1 cellular context compared by ENCODE assay signal in genomic region chr13:30616927-30617314, GRCh38.
TF ChIP-seq lines count a peak whose summit lies in the region.

No MANE protein-coding gene starts in this region.

TF ChIP-seq in HepG2, 621 proteins besides CTCF, POLR2A, EP300 and RAD21 (continued from another document and continues in another):
- TF ChIP-seq NR2F1 (CRISPR knock-in tag; IDR thresholded peaks at IDR 0.05) (no peak), TFAP4 (IDR thresholded peaks at IDR 0.05; ENCODE audit: borderline replicate concordance, low read depth) (peak; percentile 17; the same call in 1 of the 2 replicates), ZNF331 (CRISPR knock-in tag; IDR thresholded peaks at IDR 0.05) (0 out of 2 replicates have a peak, but pooled peaks have one; percentile 35), SATB2 (CRISPR knock-in tag; IDR thresholded peaks at IDR 0.05) (no peak), POLR2AphosphoS5 (IDR thresholded peaks at IDR 0.05; ENCODE audit: low read depth, low read length) (peak; percentile 76), SIN3A (IDR thresholded peaks at IDR 0.05; ENCODE audit: borderline replicate concordance, low read depth, low read length) (no peak), ZC3H4 (CRISPR knock-in tag; IDR thresholded peaks at IDR 0.05; ENCODE audit: borderline replicate concordance) (peak; percentile 95), NPAS2 (CRISPR knock-in tag; IDR thresholded peaks at IDR 0.05; ENCODE audit: borderline replicate concordance) (no peak), ZNF597 (CRISPR knock-in tag; IDR thresholded peaks at IDR 0.05) (no peak), XBP1 (CRISPR knock-in tag; IDR thresholded peaks at IDR 0.05) (0 out of 2 replicates have a peak, but pooled peaks have one; percentile 20), ZNF142 (CRISPR knock-in tag; IDR thresholded peaks at IDR 0.05) (no peak), POLR2G (IDR thresholded peaks at IDR 0.05; ENCODE audit: low read depth, low read length) (peak; percentile 94), MIXL1 (CRISPR knock-in tag; IDR thresholded peaks at IDR 0.05) (0 out of 2 replicates have a peak, but pooled peaks have one; percentile 48), RCOR2 (CRISPR knock-in tag; IDR thresholded peaks at IDR 0.05) (peak; percentile 6; the same call in 1 of the 2 replicates), SOX13 (IDR thresholded peaks at IDR 0.05) (no peak), SOX13 (CRISPR knock-in tag; conservative IDR thresholded peaks at IDR 0.05 in 1 of 2, IDR thresholded peaks at IDR 0.05 in 1 of 2) (no peak), PRDM10 (CRISPR knock-in tag; IDR thresholded peaks at IDR 0.05; ENCODE audit: low read depth) (peak; percentile 5; the same call in 1 of the 2 replicates), ZNF143 (CRISPR knock-in tag; IDR thresholded peaks at IDR 0.05) (no peak), ETS1 (CRISPR knock-in tag; IDR thresholded peaks at IDR 0.05) (0 out of 2 replicates have a peak, but pooled peaks have one; percentile 3), ZFP82 (CRISPR knock-in tag; IDR thresholded peaks at IDR 0.05; ENCODE audit: borderline replicate concordance) (no peak; the same call in 1 of the 2 replicates), ARID2 (CRISPR knock-in tag; IDR thresholded peaks at IDR 0.05; ENCODE audit: borderline replicate concordance) (no peak), ZNF710 (CRISPR knock-in tag; IDR thresholded peaks at IDR 0.05; ENCODE audit: borderline replicate concordance) (0 out of 2 replicates have a peak, but pooled peaks have one; percentile 7), SAP130 (CRISPR knock-in tag; IDR thresholded peaks at IDR 0.05; ENCODE audit: low read depth) (peak; percentile 34), ELF4 (CRISPR knock-in tag; IDR thresholded peaks at IDR 0.05; ENCODE audit: borderline replicate concordance) (peak; percentile 1; the same call in 1 of the 2 replicates), GTF2F1 (IDR thresholded peaks at IDR 0.05; ENCODE audit: low read length) (0 out of 2 replicates have a peak, but pooled peaks have one; percentile 3)
- TF ChIP-seq, protein P1, sequence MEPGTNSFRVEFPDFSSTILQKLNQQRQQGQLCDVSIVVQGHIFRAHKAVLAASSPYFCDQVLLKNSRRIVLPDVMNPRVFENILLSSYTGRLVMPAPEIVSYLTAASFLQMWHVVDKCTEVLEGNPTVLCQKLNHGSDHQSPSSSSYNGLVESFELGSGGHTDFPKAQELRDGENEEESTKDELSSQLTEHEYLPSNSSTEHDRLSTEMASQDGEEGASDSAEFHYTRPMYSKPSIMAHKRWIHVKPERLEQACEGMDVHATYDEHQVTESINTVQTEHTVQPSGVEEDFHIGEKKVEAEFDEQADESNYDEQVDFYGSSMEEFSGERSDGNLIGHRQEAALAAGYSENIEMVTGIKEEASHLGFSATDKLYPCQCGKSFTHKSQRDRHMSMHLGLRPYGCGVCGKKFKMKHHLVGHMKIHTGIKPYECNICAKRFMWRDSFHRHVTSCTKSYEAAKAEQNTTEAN (CRISPR knock-in tag; conservative IDR thresholded peaks at IDR 0.05), result 0 out of 2 replicates have a peak, but pooled peaks have one; percentile 32
- TF ChIP-seq, protein P2, sequence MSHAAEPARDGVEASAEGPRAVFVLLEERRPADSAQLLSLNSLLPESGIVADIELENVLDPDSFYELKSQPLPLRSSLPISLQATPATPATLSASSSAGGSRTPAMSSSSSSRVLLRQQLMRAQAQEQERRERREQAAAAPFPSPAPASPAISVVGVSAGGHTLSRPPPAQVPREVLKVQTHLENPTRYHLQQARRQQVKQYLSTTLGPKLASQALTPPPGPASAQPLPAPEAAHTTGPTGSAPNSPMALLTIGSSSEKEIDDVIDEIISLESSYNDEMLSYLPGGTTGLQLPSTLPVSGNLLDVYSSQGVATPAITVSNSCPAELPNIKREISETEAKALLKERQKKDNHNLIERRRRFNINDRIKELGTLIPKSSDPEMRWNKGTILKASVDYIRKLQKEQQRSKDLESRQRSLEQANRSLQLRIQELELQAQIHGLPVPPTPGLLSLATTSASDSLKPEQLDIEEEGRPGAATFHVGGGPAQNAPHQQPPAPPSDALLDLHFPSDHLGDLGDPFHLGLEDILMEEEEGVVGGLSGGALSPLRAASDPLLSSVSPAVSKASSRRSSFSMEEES (CRISPR knock-in tag; IDR thresholded peaks at IDR 0.05), result peak; percentile 76; the same call in 1 of the 2 replicates
- TF ChIP-seq, protein P3, sequence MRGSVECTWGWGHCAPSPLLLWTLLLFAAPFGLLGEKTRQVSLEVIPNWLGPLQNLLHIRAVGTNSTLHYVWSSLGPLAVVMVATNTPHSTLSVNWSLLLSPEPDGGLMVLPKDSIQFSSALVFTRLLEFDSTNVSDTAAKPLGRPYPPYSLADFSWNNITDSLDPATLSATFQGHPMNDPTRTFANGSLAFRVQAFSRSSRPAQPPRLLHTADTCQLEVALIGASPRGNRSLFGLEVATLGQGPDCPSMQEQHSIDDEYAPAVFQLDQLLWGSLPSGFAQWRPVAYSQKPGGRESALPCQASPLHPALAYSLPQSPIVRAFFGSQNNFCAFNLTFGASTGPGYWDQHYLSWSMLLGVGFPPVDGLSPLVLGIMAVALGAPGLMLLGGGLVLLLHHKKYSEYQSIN (CRISPR knock-in tag; IDR thresholded peaks at IDR 0.05; ENCODE audit: borderline replicate concordance), result peak; percentile 19; the same call in 1 of the 2 replicates
- TF ChIP-seq, protein P4, sequence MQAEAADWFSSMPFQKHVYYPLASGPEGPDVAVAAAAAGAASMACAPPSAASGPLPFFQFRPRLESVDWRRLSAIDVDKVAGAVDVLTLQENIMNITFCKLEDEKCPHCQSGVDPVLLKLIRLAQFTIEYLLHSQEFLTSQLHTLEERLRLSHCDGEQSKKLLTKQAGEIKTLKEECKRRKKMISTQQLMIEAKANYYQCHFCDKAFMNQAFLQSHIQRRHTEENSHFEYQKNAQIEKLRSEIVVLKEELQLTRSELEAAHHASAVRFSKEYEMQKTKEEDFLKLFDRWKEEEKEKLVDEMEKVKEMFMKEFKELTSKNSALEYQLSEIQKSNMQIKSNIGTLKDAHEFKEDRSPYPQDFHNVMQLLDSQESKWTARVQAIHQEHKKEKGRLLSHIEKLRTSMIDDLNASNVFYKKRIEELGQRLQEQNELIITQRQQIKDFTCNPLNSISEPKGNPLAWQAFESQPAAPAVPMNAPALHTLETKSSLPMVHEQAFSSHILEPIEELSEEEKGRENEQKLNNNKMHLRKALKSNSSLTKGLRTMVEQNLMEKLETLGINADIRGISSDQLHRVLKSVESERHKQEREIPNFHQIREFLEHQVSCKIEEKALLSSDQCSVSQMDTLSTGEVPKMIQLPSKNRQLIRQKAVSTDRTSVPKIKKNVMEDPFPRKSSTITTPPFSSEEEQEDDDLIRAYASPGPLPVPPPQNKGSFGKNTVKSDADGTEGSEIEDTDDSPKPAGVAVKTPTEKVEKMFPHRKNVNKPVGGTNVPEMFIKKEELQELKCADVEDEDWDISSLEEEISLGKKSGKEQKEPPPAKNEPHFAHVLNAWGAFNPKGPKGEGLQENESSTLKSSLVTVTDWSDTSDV (CRISPR knock-in tag; IDR thresholded peaks at IDR 0.05), result no peak
